In genomic region chr7:57403051-57403450, GRCh38 we compare ENCODE assay signal across 19 cellular contexts. TPM values are rescaled to one million over a fixed set of nuclear protein-coding genes. Genes with fewer than 3 reads are reported as not detected.
"Had no signal": no experiment of that assay in that cellular context is flagged by ENCODE, and none has a peak within 500 bp of the region (broad histone marks: within the 10 kb centered on the region; RNA-seq: fewer than 3 reads in every experiment).

No MANE protein-coding gene starts in this region.

RNA-seq across cellular contexts. Expression of gene ZNF716, which starts 46.9 kb away (rescaled TPM):
- total RNA-seq: activated naive CD4-positive, alpha-beta T cell treated with anti-CD3 and anti-CD28 coated beads for 36 hours; activated naive CD4-positive, alpha-beta T cell treated with anti-CD3 and anti-CD28 coated beads, Interleukin-2, amount 50 U/mL, for 72 hours; activated naive CD8-positive, alpha-beta T cell treated with anti-CD3 and anti-CD28 coated beads for 36 hours; activated naive CD8-positive, alpha-beta T cell treated with anti-CD3 and anti-CD28 coated beads, Interleukin-2, amount 10 ng/mL, durations not matched to agents 7 days and 5 days; activated T-cell treated with anti-CD3 and anti-CD28 coated beads, Interleukin-2, amount 50 U/mL, for 4 hours; activated T-cell treated with anti-CD3 and anti-CD28 coated beads, Interleukin-2, amount 50 U/mL, for 72 hours; activated T-helper 1 cell treated with anti-CD3 and anti-CD28 coated beads, Interleukin-12 subunit alpha, Interleukin-12 subunit beta, Interleukin-2, Interleukin-4 antibody, amounts not matched to agents 30 ng/mL and 10 ng/mL and 1 ng/mL, durations not matched to agents 14 hours and 24 hours and 36 hours; activated T-helper 17 cell treated with anti-CD3 and anti-CD28 coated beads, Interleukin-2, amount 50 U/mL, for 72 hours; activated T-helper 2 cell treated with anti-CD3 and anti-CD28 coated beads, Interferon-gamma antibody, Interleukin-2, Interleukin-4, amounts not matched to agents 10 μg/mL and 5 μg/mL and 100 μg/mL, durations not matched to agents 14 hours and 24 hours and 36 hours; adrenal gland; aorta; ascending aorta; astrocyte; body of pancreas; breast epithelium; bronchial epithelial cell; cardiac muscle cell; cardiac septum had no signal
- polyA plus RNA-seq: adipose tissue, adrenal gland, aorta, cardiac muscle cell had no signal
